ENCODE assay signal across 28 cellular contexts in the genomic region with DNA sequence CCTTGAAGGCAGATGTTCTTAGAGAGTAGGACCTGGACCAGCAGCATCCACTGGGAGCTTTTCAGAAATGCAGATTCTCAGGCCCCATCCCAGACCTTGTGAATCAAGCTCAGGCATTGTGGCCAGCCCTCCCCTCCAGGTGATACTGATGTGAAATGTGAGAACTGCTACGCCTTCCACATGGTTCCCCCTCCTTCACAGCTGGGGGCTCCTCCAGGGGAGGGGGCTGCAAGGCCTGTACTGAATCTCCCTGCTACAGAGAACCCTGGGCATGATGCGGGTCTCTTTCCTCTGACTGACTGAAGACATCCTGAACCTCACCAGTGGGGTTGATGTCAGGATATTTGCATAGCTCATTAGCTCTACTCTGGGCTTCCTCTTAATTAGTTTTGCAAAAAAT.
"Had no signal": no experiment of that assay in that cellular context is flagged by ENCODE, and none has a peak within 500 bp of the region (broad histone marks: within the 10 kb centered on the region; RNA-seq: fewer than 3 reads in every experiment).

No MANE protein-coding gene starts in this region.

- H3K27ac Mint-ChIP-seq: naive thymus-derived CD4-positive, alpha-beta T cell; nephron; progenitor cell of endocrine pancreas; stimulated activated naive B cell treated with anti-CD40 and anti-IgM and Interleukin-4, amounts not matched to agents 10 μg/mL and 1 μg/mL and 100 μg/mL, for 72 hours had no signal

- H3K9me3 Mint-ChIP-seq: nephron; neural crest cell; stimulated activated naive B cell treated with anti-CD40 and anti-IgM and Interleukin-4, amounts not matched to agents 10 μg/mL and 1 μg/mL and 100 μg/mL, for 72 hours had no signal

- H3K79me2 ChIP-seq: hepatocyte had no signal

- H3K4me3 ChIP-seq: heart right ventricle, hepatocyte, left ventricle myocardium inferior, lung, mucosa of descending colon, ovary, right atrium auricular region, right lobe of liver, skin epidermis, stomach, testis, thyroid gland, transverse colon, upper lobe of right lung had no signal

- H3K36me3 ChIP-seq: heart right ventricle, left ventricle myocardium inferior, neutrophil, ovary, right atrium auricular region, right lobe of liver, stomach, thyroid gland, transverse colon, upper lobe of right lung had no signal

- H3K4me2 ChIP-seq: hepatocyte had no signal

- H3K4me3 Mint-ChIP-seq: naive thymus-derived CD4-positive, alpha-beta T cell; nephron; neural crest cell; stimulated activated naive B cell treated with anti-CD40 and anti-IgM and Interleukin-4, amounts not matched to agents 10 μg/mL and 1 μg/mL and 100 μg/mL, for 72 hours had no signal

- H3K4me1 ChIP-seq: heart right ventricle, left ventricle myocardium inferior, right atrium auricular region, stomach, testis, thyroid gland, transverse colon, upper lobe of right lung had no signal

- H3K27me3 ChIP-seq: ovary, right atrium auricular region, right lobe of liver, testis, thyroid gland had no signal

- DNase-seq: heart right ventricle; islet precursor cell; left ventricle myocardium inferior; midbrain; mucosa of descending colon; naive thymus-derived CD4-positive, alpha-beta T cell; occipital lobe; ovary; right lobe of liver; stimulated activated CD4-positive, alpha-beta T cell treated with anti-CD3 and anti-CD28 coated beads, Interleukin-12 subunit alpha, Interleukin-12 subunit beta, amount 100 ng/mL, for 4 hours; stimulated activated CD4-positive, alpha-beta T cell treated with anti-CD3 and anti-CD28 coated beads, Interleukin-15, amount 100 ng/mL, for 24 hours; stimulated activated CD4-positive, alpha-beta T cell treated with anti-CD3 and anti-CD28 coated beads, Interleukin-2, amount 100 ng/mL, for 24 hours; stimulated activated CD4-positive, alpha-beta T cell treated with anti-CD3 and anti-CD28 coated beads, Interleukin-4, amount 100 ng/mL, for 1 hour; stimulated activated naive B cell treated with anti-CD40 and anti-IgM and Interleukin-4, amounts not matched to agents 10 μg/mL and 1 μg/mL and 100 μg/mL, for 72 hours; stimulated activated naive CD8-positive, alpha-beta T cell treated with anti-CD3 and anti-CD28 coated beads, Interleukin-15, Interleukin-2, amounts not matched to agents 100 U/mL and 50 U/mL, for 24 hours; stomach; testis; thyroid gland; transverse colon; upper lobe of right lung had no signal

- H3K9me3 ChIP-seq: mucosa of descending colon, neutrophil, stomach, testis, thyroid gland, transverse colon, upper lobe of right lung had no signal

- H3K4me1 Mint-ChIP-seq: neural crest cell; stimulated activated naive B cell treated with anti-CD40 and anti-IgM and Interleukin-4, amounts not matched to agents 10 μg/mL and 1 μg/mL and 100 μg/mL, for 72 hours had no signal

- H2AFZ ChIP-seq: hepatocyte had no signal

- ATAC-seq: heart right ventricle; mucosa of descending colon; naive thymus-derived CD4-positive, alpha-beta T cell; right lobe of liver; stimulated activated naive B cell treated with anti-CD40 and anti-IgM and Interleukin-4, amounts not matched to agents 10 μg/mL and 1 μg/mL and 100 μg/mL, for 72 hours; stimulated activated naive CD8-positive, alpha-beta T cell treated with anti-CD3 and anti-CD28 coated beads, Interleukin-15, Interleukin-2, amounts not matched to agents 100 U/mL and 50 U/mL, for 24 hours; upper lobe of right lung had no signal

- H3K36me3 Mint-ChIP-seq: naive thymus-derived CD4-positive, alpha-beta T cell; stimulated activated naive B cell treated with anti-CD40 and anti-IgM and Interleukin-4, amounts not matched to agents 10 μg/mL and 1 μg/mL and 100 μg/mL, for 72 hours had no signal

- H3K27ac ChIP-seq: heart right ventricle, hepatocyte, left ventricle myocardium inferior, neutrophil, ovary, right atrium auricular region, right lobe of liver, skin epidermis, stomach, testis, thyroid gland, transverse colon, upper lobe of right lung had no signal
